In the genomic region with DNA sequence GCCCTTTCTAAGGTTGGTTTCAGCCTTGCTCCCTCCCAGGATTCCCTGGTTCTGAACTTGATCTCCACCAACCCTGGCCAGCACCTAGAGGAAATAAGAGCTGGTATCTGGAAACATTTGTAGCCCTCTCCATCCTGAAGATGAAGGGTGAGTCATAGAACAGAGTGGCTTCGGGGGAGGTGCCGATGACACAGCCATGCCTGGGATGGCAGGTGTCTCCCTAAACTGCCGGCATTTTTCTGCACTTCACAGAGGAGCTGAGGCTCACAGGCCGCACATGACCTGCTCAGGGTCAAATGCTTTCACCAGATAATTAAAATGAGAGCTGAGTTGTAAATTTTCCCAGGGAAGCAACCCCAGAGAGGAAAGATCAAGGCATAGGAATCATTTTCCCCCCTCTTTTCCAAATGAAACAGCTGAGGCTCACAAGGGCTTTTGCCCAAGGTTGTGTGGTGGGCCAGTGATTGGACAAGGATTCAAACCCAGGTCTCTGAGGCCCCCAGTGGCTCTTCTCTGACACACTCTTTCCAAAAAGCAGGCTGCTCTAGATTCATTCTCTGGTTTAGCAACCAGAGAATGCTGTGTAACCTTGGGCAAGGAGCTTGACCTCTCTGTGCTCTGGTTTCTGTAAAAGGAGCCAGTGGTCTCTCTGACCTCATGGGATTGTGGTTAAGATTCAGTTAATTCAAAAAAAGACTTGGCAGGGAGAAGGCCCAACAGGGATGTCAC, we compare ENCODE assay signal across 7 cellular contexts. TPM values are rescaled to one million over a fixed set of nuclear protein-coding genes. Genes with fewer than 3 reads are reported as not detected.
DNase-seq lines count a peak whose midpoint lies in the region; ATAC-seq, FAIRE-seq and TF ChIP-seq lines count a peak whose summit lies in the region.

No MANE protein-coding gene starts in this region.

- TF ChIP-seq CTCF in H9 (conservative IDR thresholded peaks at IDR 0.05) = no peak
- TF ChIP-seq CTCF in bronchial epithelial cell (IDR thresholded peaks at IDR 0.05; ENCODE audit: insufficient read depth, low read length, severe bottlenecking) = no peak
- no peak for TF ChIP-seq CTCF in type B pancreatic cell (conservative IDR thresholded peaks at IDR 0.05)

- no peak overlapping the region for H3K4ac ChIP-seq in H9 (ENCODE audit: low read depth, low read length)

- no peak overlapping the region for H2BK20ac ChIP-seq in H9 (ENCODE audit: low read depth, low read length, poor library complexity, severe bottlenecking)

- H3K9me3 ChIP-seq in H9 (ENCODE audit: control insufficient read depth, low read depth, low read length) (no peaks in the 10 kb centered on the region), mononuclear cell (ENCODE audit: low read depth, low read length) (no peaks in the 10 kb centered on the region)

- H3K4me1 Mint-ChIP-seq in H9 (peaks cover 20 to 21% of the 10 kb centered on the region in 2 experiments), type B pancreatic cell (ENCODE audit: unreplicated experiment) (peaks cover 23% of the 10 kb centered on the region)

- H3K4me1 ChIP-seq in H9 (ENCODE audit: insufficient read depth, low read length) (peaks cover 3% of the 10 kb centered on the region; the same call in 1 of the 2 replicates), mononuclear cell (ENCODE audit: insufficient read depth, low read length) (peaks cover 41% of the 10 kb centered on the region)

- H3K36me3 ChIP-seq in bronchial epithelial cell (ENCODE audit: control insufficient read depth, insufficient read depth, low read length) = peaks cover 8% of the 10 kb centered on the region

- H2BK5ac ChIP-seq in H9 (ENCODE audit: insufficient read length, low read length) = no peak overlapping the region

- peaks cover 13 to 29% (median 15%) of the 10 kb centered on the region in 3 experiments for H3K36me3 Mint-ChIP-seq in H9 (ENCODE audit: insufficient read depth in 1 of 3, low read depth in 3 of 3)
- no peaks in the 10 kb centered on the region for H3K36me3 Mint-ChIP-seq in type B pancreatic cell

- H2AK5ac ChIP-seq in H9 (ENCODE audit: insufficient read length, low read length) = no peak overlapping the region

- DNase-seq in H9 (no peak), NCI-H510A treated with DMSO at 0.1 percent for 48 hours (lab: John Stamatoyannopoulos, UW) (peak; percentile 86), bronchial epithelial cell (ENCODE audit: low read depth) (peak; percentile 49), type B pancreatic cell (ENCODE audit: extremely low spot score, unreplicated experiment) (no peak), AG20443 (ENCODE audit: low spot score) (no peak)

- H3K9me3 Mint-ChIP-seq in H9 (no peaks in the 10 kb centered on the region; a peak in 1 of 5 replicates), type B pancreatic cell (no peaks in the 10 kb centered on the region)

- H3T11ph ChIP-seq in H9 (ENCODE audit: low read length) = no peak overlapping the region

- H3K27me3 ChIP-seq in H9 (ENCODE audit: insufficient read depth, low read length) (peaks cover 11% of the 10 kb centered on the region; the same call in 1 of the 2 replicates), bronchial epithelial cell (ENCODE audit: control insufficient read depth, insufficient read depth, low read length) (no peaks in the 10 kb centered on the region), mononuclear cell (ENCODE audit: insufficient read depth, low read length) (no peaks in the 10 kb centered on the region)

- no peak overlapping the region for H2BK15ac ChIP-seq in H9 (ENCODE audit: low read depth, low read length)

- no peak overlapping the region for H3K23ac ChIP-seq in H9 (ENCODE audit: insufficient read length, low read depth, low read length)

- no peak for FAIRE-seq in bronchial epithelial cell (lab: Jason Lieb, UNC)

- peaks cover 4% of the 10 kb centered on the region for H3K23me2 ChIP-seq in H9 (ENCODE audit: insufficient read length, low read depth, low read length, poor library complexity, severe bottlenecking)

- H4K20me1 ChIP-seq in H9 (ENCODE audit: control insufficient read depth, insufficient read depth, insufficient read length) = no peaks in the 10 kb centered on the region

- peak overlapping the region; percentile 62 to 84 for H3K4me3 Mint-ChIP-seq in H9
- H3K4me3 Mint-ChIP-seq in type B pancreatic cell = peak overlapping the region; percentile 96

- H3K79me1 ChIP-seq in H9 (ENCODE audit: insufficient read depth, low read depth, low read length, poor library complexity, severe bottlenecking) = no peaks in the 10 kb centered on the region

- no peak overlapping the region for H4K5ac ChIP-seq in H9 (ENCODE audit: insufficient read length, low read depth, low read length)

- H4K91ac ChIP-seq in H9 (ENCODE audit: insufficient read length, low read depth, low read length) = no peak overlapping the region

- H2BK120ac ChIP-seq in H9 (ENCODE audit: low read depth, low read length, poor library complexity, severe bottlenecking) = no peak overlapping the region

- no peak overlapping the region for H2BK12ac ChIP-seq in H9 (ENCODE audit: insufficient read length, low read depth, low read length)

- H3K27ac Mint-ChIP-seq in H9 (peak overlapping the region; percentile 44 to 82 (median 59); a peak in 3 of 7 replicates), type B pancreatic cell (peak overlapping the region; percentile 89)

- H3K14ac ChIP-seq in H9 (ENCODE audit: insufficient read depth, low read length) = no peak overlapping the region

- H2AFZ ChIP-seq in H9 (ENCODE audit: low read length) = no peak overlapping the region

- no peak overlapping the region for H3K18ac ChIP-seq in H9 (ENCODE audit: insufficient read length, low read depth, low read length)

- H3K27me3 Mint-ChIP-seq in H9 (ENCODE audit: low read depth) (peaks cover 36% of the 10 kb centered on the region), type B pancreatic cell (no peaks in the 10 kb centered on the region)

- H4K8ac ChIP-seq in H9 (replicated peaks; ENCODE audit: insufficient read length, low read depth, low read length) = no peak overlapping the region

- H3K9ac ChIP-seq in H9 (ENCODE audit: extremely low read depth, insufficient read length, low read length) = no peak overlapping the region

- WGBS in H9 (ENCODE audit: extremely low coverage, insufficient read length, low lambda C conversion rate) = no CpG with 5 or more reads among the region's 4 CpGs

- H3K56ac ChIP-seq in H9 (ENCODE audit: insufficient read length, low read depth, low read length) = no peak overlapping the region

- peak overlapping the region; percentile 51 for H3K4me2 ChIP-seq in H9 (ENCODE audit: insufficient read depth, insufficient read length, low read length)

- H3K79me2 ChIP-seq in H9 (ENCODE audit: insufficient read depth, low read length) = no peaks in the 10 kb centered on the region

- no peak overlapping the region for H3K27ac ChIP-seq in H9 (ENCODE audit: insufficient read length, low read depth, low read length)

- no peak for ATAC-seq in HG02852 (IDR thresholded peaks at IDR 0.05; ENCODE audit: unreplicated experiment)

- peak overlapping the region; percentile 66 for H3K4me3 ChIP-seq in bronchial epithelial cell (ENCODE audit: low read depth, low read length)
- H3K4me3 ChIP-seq in mononuclear cell (ENCODE audit: low read length) = peak overlapping the region; percentile 54

RNA-seq across cellular contexts. Expression of a gene that starts 1.2 kb away (rescaled TPM):
- total RNA-seq in H9 (2021) = 3.6 and 3.7 TPM in 2 replicates
- total RNA-seq in bronchial epithelial cell = 1.3 TPM in 2 replicates
- total RNA-seq in mononuclear cell = 6.4 TPM
- 10.0 and 13.4 TPM in 2 replicates for total RNA-seq in type B pancreatic cell (ENCODE audit: low replicate concordance)

RNA-seq across cellular contexts. Expression of a gene that starts 29.2 kb away (rescaled TPM):
- 66.5 and 69.0 TPM in 2 replicates for total RNA-seq in H9 (2021)
- 37.5 and 78.2 TPM in 2 replicates for total RNA-seq in bronchial epithelial cell
- 5.9 TPM for total RNA-seq in mononuclear cell
- total RNA-seq in type B pancreatic cell (ENCODE audit: low replicate concordance) = 28.2 and 34.6 TPM in 2 replicates

RNA-seq across cellular contexts. Expression of a gene that starts 29.3 kb away (rescaled TPM):
- total RNA-seq in H9 (2021) = 95.2 and 102 TPM in 2 replicates
- total RNA-seq in bronchial epithelial cell = 19.5 and 21.6 TPM in 2 replicates
- 41.5 TPM for total RNA-seq in mononuclear cell
- 58.6 and 123 TPM in 2 replicates for total RNA-seq in type B pancreatic cell (ENCODE audit: low replicate concordance)

Comparison
In these comparisons a context has a peak if more than half of its experiments do, and no peak if none do; other contexts are left out.
1. DNase-seq: peak in NCI-H510A treated with DMSO at 0.1 percent for 48 hours (single experiment) and bronchial epithelial cell (single experiment); none in H9 (single experiment), type B pancreatic cell (single experiment) and AG20443 (single experiment).